In the genomic region with DNA sequence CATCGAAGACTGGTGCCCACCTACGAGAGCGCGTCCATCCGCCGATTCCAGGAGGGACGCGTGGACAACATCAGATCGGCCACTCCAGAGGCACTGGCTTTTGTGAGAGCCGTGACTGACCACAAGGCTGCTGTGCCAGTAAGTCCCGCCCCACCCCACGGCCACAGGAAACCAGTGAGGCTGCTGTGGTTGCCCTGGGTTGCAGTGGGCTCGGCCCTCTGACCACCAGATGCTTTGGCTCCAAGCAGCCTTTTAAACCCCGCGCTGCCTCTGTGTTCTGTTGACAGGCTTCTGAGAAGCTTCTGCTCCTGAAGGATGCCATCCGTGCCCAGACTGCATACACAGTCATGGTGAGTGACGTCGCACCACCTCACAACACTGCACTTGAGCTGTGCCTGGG, we compare ENCODE assay signal across 30 cellular contexts. TPM values are rescaled to one million over a fixed set of nuclear protein-coding genes. Genes with fewer than 3 reads are reported as not detected.
"Had no signal": no experiment of that assay in that cellular context is flagged by ENCODE, and none has a peak within 500 bp of the region (broad histone marks: within the 10 kb centered on the region; RNA-seq: fewer than 3 reads in every experiment).

No MANE protein-coding gene starts in this region.

- H3K9me3 ChIP-seq: gastrocnemius medialis, sigmoid colon, SK-N-SH, thoracic aorta had no signal

- H3K27ac ChIP-seq: esophagus squamous epithelium, gastrocnemius medialis, sigmoid colon, thoracic aorta, upper lobe of left lung, VCaP had no signal

- H3K9ac ChIP-seq: SK-N-SH had no signal

- H3K4me2 ChIP-seq: SK-N-SH had no signal

- DNase-seq: activated CD4-positive, CD25-positive, alpha-beta regulatory T cell treated with anti-CD3 and anti-CD28 coated beads, Interleukin-2, amount 50 U/mL, for 72 hours; activated CD8-positive, alpha-beta memory T cell treated with anti-CD3 and anti-CD28 coated beads, Interleukin-2, amount 50 U/mL, for 4 hours; activated naive CD4-positive, alpha-beta T cell treated with anti-CD3 and anti-CD28 coated beads, Interleukin-2, amount 10 ng/mL, durations not matched to agents 7 days and 5 days; activated naive CD8-positive, alpha-beta T cell treated with anti-CD3 and anti-CD28 coated beads, Interleukin-2, amount 50 U/mL, for 24 hours; activated T-cell treated with anti-CD3 and anti-CD28 coated beads, Interleukin-2, amount 50 U/mL, for 4 hours; cerebellar nuclear complex; cortex of kidney; esophagus squamous epithelium; gastrocnemius medialis; hippocampal formation; left colon; mesendoderm; naive thymus-derived CD4-positive, alpha-beta T cell; retina; sigmoid colon; SK-N-SH; stimulated activated CD4-positive, alpha-beta T cell treated with anti-CD3 and anti-CD28 coated beads, Interleukin-2, amount 100 ng/mL, for 48 hours; stimulated activated CD8-positive, alpha-beta memory T cell treated with anti-CD3 and anti-CD28 coated beads, Interleukin-4, amount 100 ng/mL, for 48 hours; stimulated activated naive B cell treated with anti-CD40 and anti-IgM and Interleukin-4, amounts not matched to agents 10 μg/mL and 1 μg/mL and 100 μg/mL, for 72 hours had no signal

- H3K36me3 ChIP-seq: esophagus squamous epithelium, gastrocnemius medialis, sigmoid colon, thoracic aorta, upper lobe of left lung had no signal

- H3K4me1 ChIP-seq: esophagus squamous epithelium, gastrocnemius medialis, sigmoid colon, upper lobe of left lung had no signal

- H3K27me3 ChIP-seq: gastrocnemius medialis, upper lobe of left lung had no signal

- ATAC-seq: activated naive CD8-positive, alpha-beta T cell treated with anti-CD3 and anti-CD28 coated beads, Interleukin-2, amount 50 U/mL, for 24 hours; activated T-cell treated with anti-CD3 and anti-CD28 coated beads, Interleukin-2, amount 50 U/mL, for 4 hours; gastrocnemius medialis; left colon; naive thymus-derived CD4-positive, alpha-beta T cell; stimulated activated naive B cell treated with anti-CD40 and anti-IgM and Interleukin-4, amounts not matched to agents 10 μg/mL and 1 μg/mL and 100 μg/mL, for 72 hours had no signal

- H3K4me3 ChIP-seq: esophagus squamous epithelium, gastrocnemius medialis, sigmoid colon, thoracic aorta, upper lobe of left lung had no signal

- FAIRE-seq: keratinocyte had no signal

RNA-seq across cellular contexts. Expression of a gene that starts 24.4 kb away (rescaled TPM):
- total RNA-seq: activated T-cell treated with anti-CD3 and anti-CD28 coated beads, Interleukin-2, amount 50 U/mL, for 4 hours; activated T-helper 2 cell treated with anti-CD3 and anti-CD28 coated beads, Interferon-gamma antibody, Interleukin-2, Interleukin-4, amounts not matched to agents 10 μg/mL and 5 μg/mL and 100 μg/mL, durations not matched to agents 14 hours and 24 hours and 36 hours; esophagus squamous epithelium; gastrocnemius medialis; left colon; lower leg skin; mucosa of gallbladder; naive thymus-derived CD4-positive, alpha-beta T cell; neural crest cell; omental fat pad; progenitor cell of endocrine pancreas; sigmoid colon; T-helper 2 cell treated with Interferon-gamma antibody and Interleukin-4, amounts not matched to agents 100 ng/mL and 5 ng/mL, for 36 hours; thoracic aorta; upper lobe of left lung had no signal
- polyA plus RNA-seq: keratinocyte; naive thymus-derived CD4-positive, alpha-beta T cell; sigmoid colon; SK-N-SH had no signal

RNA-seq across cellular contexts. Expression of a gene that starts 41.3 kb away (rescaled TPM):
- total RNA-seq: activated T-cell treated with anti-CD3 and anti-CD28 coated beads, Interleukin-2, amount 50 U/mL, for 4 hours; esophagus squamous epithelium; gastrocnemius medialis; lower leg skin; naive thymus-derived CD4-positive, alpha-beta T cell; omental fat pad; progenitor cell of endocrine pancreas; thoracic aorta; upper lobe of left lung had no signal
- polyA plus RNA-seq: keratinocyte; naive thymus-derived CD4-positive, alpha-beta T cell; SK-N-SH had no signal

RNA-seq across cellular contexts. Expression of a gene that starts 45.0 kb away (rescaled TPM):
- total RNA-seq: activated T-cell treated with anti-CD3 and anti-CD28 coated beads, Interleukin-2, amount 50 U/mL, for 4 hours; esophagus squamous epithelium; gastrocnemius medialis; lower leg skin; naive thymus-derived CD4-positive, alpha-beta T cell; omental fat pad; progenitor cell of endocrine pancreas; T-helper 2 cell treated with Interferon-gamma antibody and Interleukin-4, amounts not matched to agents 100 ng/mL and 5 ng/mL, for 36 hours; thoracic aorta; upper lobe of left lung had no signal
- polyA plus RNA-seq: keratinocyte; naive thymus-derived CD4-positive, alpha-beta T cell had no signal
